25 cellular contexts compared by ENCODE assay signal in the genomic region with DNA sequence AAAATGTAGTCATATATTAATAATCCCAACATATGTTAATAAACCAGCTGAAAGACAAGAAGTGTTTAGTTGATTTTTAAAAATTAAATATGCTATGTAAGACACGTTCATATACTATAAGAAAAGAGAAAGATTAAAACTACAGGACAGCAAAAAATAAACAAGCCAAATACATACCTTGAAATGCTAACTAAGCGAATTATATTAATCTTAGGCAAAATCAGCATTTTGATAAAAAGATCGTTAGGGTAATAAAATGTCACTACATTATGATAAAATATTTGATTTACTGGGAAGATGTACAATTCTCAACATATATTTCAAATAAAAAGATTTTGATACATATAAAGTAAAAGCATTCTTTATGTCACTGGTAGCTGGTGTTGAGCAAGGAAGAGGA.
"Had no signal": no experiment of that assay in that cellular context is flagged by ENCODE, and none has a peak within 500 bp of the region (broad histone marks: within the 10 kb centered on the region; RNA-seq: fewer than 3 reads in every experiment).

No MANE protein-coding gene starts in this region.

- H3K4me3 ChIP-seq: left ventricle myocardium inferior, lung, neural progenitor cell, right atrium auricular region, skin epidermis, stomach, testis, thyroid gland, transverse colon, upper lobe of left lung, vagina had no signal

- H2AFZ ChIP-seq: neural progenitor cell had no signal

- H3K4me2 ChIP-seq: neural progenitor cell had no signal

- DNase-seq: hippocampal formation; left ventricle myocardium inferior; mesendoderm; naive B cell; natural killer cell; nephron progenitor cell; occipital lobe; stimulated activated CD4-positive, alpha-beta T cell treated with anti-CD3 and anti-CD28 coated beads, Interleukin-12 subunit alpha, Interleukin-12 subunit beta, amount 100 ng/mL, for 4 hours; stimulated activated CD4-positive, alpha-beta T cell treated with anti-CD3 and anti-CD28 coated beads, Interleukin-15, amount 100 ng/mL, for 24 hours; stimulated activated CD4-positive, alpha-beta T cell treated with anti-CD3 and anti-CD28 coated beads, Interleukin-2, amount 100 ng/mL, for 24 hours; stimulated activated CD4-positive, alpha-beta T cell treated with anti-CD3 and anti-CD28 coated beads, Interleukin-4, amount 100 ng/mL, for 1 hour; stimulated activated naive B cell treated with anti-CD40 and anti-IgM and Interleukin-4, amounts not matched to agents 10 μg/mL and 1 μg/mL and 100 μg/mL, for 72 hours; stimulated activated naive CD8-positive, alpha-beta T cell treated with anti-CD3 and anti-CD28 coated beads, Interleukin-15, Interleukin-2, amounts not matched to agents 100 U/mL and 50 U/mL, for 24 hours; stomach; testis; thyroid gland; transverse colon; upper lobe of left lung had no signal

- H3K4me1 ChIP-seq: left ventricle myocardium inferior, neural progenitor cell, right atrium auricular region, stomach, testis, thyroid gland, transverse colon, upper lobe of left lung, vagina had no signal

- ATAC-seq: natural killer cell; sciatic nerve; stimulated activated naive B cell treated with anti-CD40 and anti-IgM and Interleukin-4, amounts not matched to agents 10 μg/mL and 1 μg/mL and 100 μg/mL, for 72 hours; stimulated activated naive CD8-positive, alpha-beta T cell treated with anti-CD3 and anti-CD28 coated beads, Interleukin-15, Interleukin-2, amounts not matched to agents 100 U/mL and 50 U/mL, for 24 hours had no signal

- H3K27me3 ChIP-seq: neural progenitor cell, neutrophil, right atrium auricular region, stomach, testis, thyroid gland, transverse colon, upper lobe of left lung, vagina had no signal

- H3K36me3 ChIP-seq: left ventricle myocardium inferior, neural progenitor cell, neutrophil, right atrium auricular region, stomach, thyroid gland, transverse colon, upper lobe of left lung, vagina had no signal

- H3K9me3 ChIP-seq: neutrophil, right atrium auricular region, stomach, testis, thyroid gland, transverse colon, vagina had no signal

- H3K27ac ChIP-seq: left ventricle myocardium inferior, neural progenitor cell, neutrophil, right atrium auricular region, skin epidermis, stomach, testis, thyroid gland, transverse colon, upper lobe of left lung, vagina had no signal

- H3K9ac ChIP-seq: neural progenitor cell had no signal
